Comparison of ENCODE assay signal across 24 cellular contexts in genomic region chr18:8262221-8262620, GRCh38.
"Had no signal": no experiment of that assay in that cellular context is flagged by ENCODE, and none has a peak within 500 bp of the region (broad histone marks: within the 10 kb centered on the region; RNA-seq: fewer than 3 reads in every experiment).

No MANE protein-coding gene starts in this region.

- H3K9me3 ChIP-seq: left ventricle myocardium inferior, sigmoid colon, transverse colon, uterus had no signal

- ATAC-seq: activated CD4-positive, alpha-beta T cell treated with anti-CD3 and anti-CD28 coated beads for 36 hours; activated T-cell treated with anti-CD3 and anti-CD28 coated beads, Interleukin-2, amount 50 U/mL, for 4 hours; natural killer cell treated with Interleukin-12 subunit alpha and Interleukin-12 subunit beta and Interleukin-15 and Interleukin-18, amount 100 ng/mL, for 72 hours; stimulated activated memory B cell treated with anti-CD40 and anti-IgM and Interleukin-4, amounts not matched to agents 10 μg/mL and 1 μg/mL and 100 μg/mL, for 72 hours had no signal

- H3K4me2 ChIP-seq: smooth muscle cell had no signal

- H3K36me3 Mint-ChIP-seq: activated naive CD8-positive, alpha-beta T cell treated with anti-CD3 and anti-CD28 coated beads, Interleukin-2, amount 10 ng/mL, durations not matched to agents 7 days and 5 days; natural killer cell treated with Interleukin-12 subunit alpha and Interleukin-12 subunit beta and Interleukin-15 and Interleukin-18, amount 100 ng/mL, for 72 hours; stimulated activated memory B cell treated with anti-CD40 and anti-IgM and Interleukin-4, amounts not matched to agents 10 μg/mL and 1 μg/mL and 100 μg/mL, for 72 hours had no signal

- H3K4me1 ChIP-seq: sigmoid colon, transverse colon, uterus had no signal

- H3K27ac Mint-ChIP-seq: activated B cell treated with CpG ODN at 0.5 μM for 24 hours; activated CD4-positive, alpha-beta T cell treated with anti-CD3 and anti-CD28 coated beads for 36 hours; activated naive CD4-positive, alpha-beta T cell treated with anti-CD3 and anti-CD28 coated beads for 36 hours; activated naive CD8-positive, alpha-beta T cell treated with anti-CD3 and anti-CD28 coated beads, Interleukin-2, amount 10 ng/mL, durations not matched to agents 7 days and 5 days; natural killer cell treated with Interleukin-12 subunit alpha and Interleukin-12 subunit beta and Interleukin-15 and Interleukin-18, amount 100 ng/mL, for 72 hours; stimulated activated memory B cell treated with anti-CD40 and anti-IgM and Interleukin-4, amounts not matched to agents 10 μg/mL and 1 μg/mL and 100 μg/mL, for 72 hours; T-helper 1 cell treated with Interleukin-12 subunit alpha and Interleukin-12 subunit beta and Interleukin-4 antibody, amounts not matched to agents 30 μg/mL and 1 μg/mL, for 36 hours had no signal

- H3K4me3 ChIP-seq: left ventricle myocardium inferior, sigmoid colon, smooth muscle cell, transverse colon, uterus had no signal

- H3K4me1 Mint-ChIP-seq: activated B cell treated with CpG ODN at 0.5 μM for 24 hours; activated CD4-positive, alpha-beta T cell treated with anti-CD3 and anti-CD28 coated beads for 36 hours; activated naive CD8-positive, alpha-beta T cell treated with anti-CD3 and anti-CD28 coated beads, Interleukin-2, amount 10 ng/mL, durations not matched to agents 7 days and 5 days; stimulated activated memory B cell treated with anti-CD40 and anti-IgM and Interleukin-4, amounts not matched to agents 10 μg/mL and 1 μg/mL and 100 μg/mL, for 72 hours had no signal

- H3K9me3 Mint-ChIP-seq: activated B cell treated with CpG ODN at 0.5 μM for 24 hours; activated naive CD4-positive, alpha-beta T cell treated with anti-CD3 and anti-CD28 coated beads for 36 hours; activated T-cell treated with anti-CD3 and anti-CD28 coated beads, Interleukin-2, amount 50 U/mL, for 4 hours; natural killer cell treated with Interleukin-12 subunit alpha and Interleukin-12 subunit beta and Interleukin-15 and Interleukin-18, amount 100 ng/mL, for 72 hours; stimulated activated memory B cell treated with anti-CD40 and anti-IgM and Interleukin-4, amounts not matched to agents 10 μg/mL and 1 μg/mL and 100 μg/mL, for 72 hours; T-helper 1 cell treated with Interleukin-12 subunit alpha and Interleukin-12 subunit beta and Interleukin-4 antibody, amounts not matched to agents 30 μg/mL and 1 μg/mL, for 36 hours had no signal

- H3K27me3 Mint-ChIP-seq: activated CD4-positive, alpha-beta T cell treated with anti-CD3 and anti-CD28 coated beads for 36 hours; activated naive CD8-positive, alpha-beta T cell treated with anti-CD3 and anti-CD28 coated beads, Interleukin-2, amount 10 ng/mL, durations not matched to agents 7 days and 5 days; natural killer cell treated with Interleukin-12 subunit alpha and Interleukin-12 subunit beta and Interleukin-15 and Interleukin-18, amount 100 ng/mL, for 72 hours; stimulated activated memory B cell treated with anti-CD40 and anti-IgM and Interleukin-4, amounts not matched to agents 10 μg/mL and 1 μg/mL and 100 μg/mL, for 72 hours had no signal

- H3K36me3 ChIP-seq: transverse colon, uterus had no signal

- DNase-seq: activated B cell treated with CpG ODN at 0.5 μM for 24 hours; activated CD4-positive, alpha-beta T cell treated with anti-CD3 and anti-CD28 coated beads for 36 hours; activated CD4-positive, alpha-beta T cell treated with anti-CD3 and anti-CD28 coated beads, Interleukin-2, amount 50 U/mL, for 4 hours; activated CD8-positive, alpha-beta memory T cell treated with anti-CD3 and anti-CD28 coated beads for 24 hours; activated CD8-positive, alpha-beta memory T cell treated with anti-CD3 and anti-CD28 coated beads, Interleukin-2, amount 50 U/mL, for 4 hours; activated naive CD4-positive, alpha-beta T cell treated with anti-CD3 and anti-CD28 coated beads for 36 hours; activated naive CD8-positive, alpha-beta T cell treated with anti-CD3 and anti-CD28 coated beads, Interleukin-2, amount 10 ng/mL, durations not matched to agents 7 days and 5 days; activated T-cell treated with anti-CD3 and anti-CD28 coated beads, Interleukin-2, amount 50 U/mL, for 4 hours; amniotic stem cell; dermis blood vessel endothelial cell; effector CD8-positive, alpha-beta T cell; erythroblast; hippocampal formation; left ventricle myocardium inferior; midbrain; sigmoid colon; stimulated activated CD4-positive, alpha-beta T cell treated with anti-CD3 and anti-CD28 coated beads, Interleukin-15, amount 100 ng/mL, for 24 hours; T1000; transverse colon; uterus had no signal

- H3K27me3 ChIP-seq: sigmoid colon, transverse colon, uterus had no signal

- H3K4me3 Mint-ChIP-seq: activated B cell treated with CpG ODN at 0.5 μM for 24 hours; activated CD4-positive, alpha-beta T cell treated with anti-CD3 and anti-CD28 coated beads for 36 hours; activated naive CD4-positive, alpha-beta T cell treated with anti-CD3 and anti-CD28 coated beads for 36 hours; activated naive CD8-positive, alpha-beta T cell treated with anti-CD3 and anti-CD28 coated beads, Interleukin-2, amount 10 ng/mL, durations not matched to agents 7 days and 5 days; activated T-cell treated with anti-CD3 and anti-CD28 coated beads, Interleukin-2, amount 50 U/mL, for 4 hours; natural killer cell treated with Interleukin-12 subunit alpha and Interleukin-12 subunit beta and Interleukin-15 and Interleukin-18, amount 100 ng/mL, for 72 hours; stimulated activated memory B cell treated with anti-CD40 and anti-IgM and Interleukin-4, amounts not matched to agents 10 μg/mL and 1 μg/mL and 100 μg/mL, for 72 hours; T-helper 1 cell treated with Interleukin-12 subunit alpha and Interleukin-12 subunit beta and Interleukin-4 antibody, amounts not matched to agents 30 μg/mL and 1 μg/mL, for 36 hours had no signal

- H3K27ac ChIP-seq: left ventricle myocardium inferior, sigmoid colon, transverse colon, uterus had no signal
